17 cellular contexts compared by ENCODE assay signal in genomic region chr16:11075163-11075562, GRCh38.
A peak's percentile ranks its signal among the peaks of the same experiment; 100 is the strongest.
DNase-seq lines count a peak whose midpoint lies in the region; ATAC-seq and TF ChIP-seq lines count a peak whose summit lies in the region.
"Had no signal": no experiment of that assay in that cellular context is flagged by ENCODE, and none has a peak within 500 bp of the region (broad histone marks: within the 10 kb centered on the region; RNA-seq: fewer than 3 reads in every experiment).

No MANE protein-coding gene starts in this region.

- peaks cover 63% of the 10 kb centered on the region for H3K36me3 Mint-ChIP-seq in activated CD8-positive, alpha-beta T cell treated with anti-CD3 and anti-CD28 coated beads, Interleukin-2, amount 10 ng/mL, durations not matched to agents 7 days and 5 days (ENCODE audit: low read depth)
- H3K36me3 Mint-ChIP-seq in activated CD8-positive, alpha-beta T cell treated with anti-CD3 and anti-CD28 coated beads for 36 hours (ENCODE audit: low read depth), result peaks cover 29% of the 10 kb centered on the region
- peaks cover 47% of the 10 kb centered on the region for H3K36me3 Mint-ChIP-seq in activated T-helper 17 cell treated with anti-CD3 and anti-CD28 coated beads, Interleukin-2, amount 50 U/mL, for 72 hours (ENCODE audit: low read depth)
- no peaks in the 10 kb centered on the region for H3K36me3 Mint-ChIP-seq in nephron progenitor cell (ENCODE audit: low read depth)

- H3K27ac ChIP-seq in HEK293 (ENCODE audit: extremely low read depth, low read depth, low read length) (no peak overlapping the region), upper lobe of right lung (no peak overlapping the region)

- TF ChIP-seq CTCF in activated CD8-positive, alpha-beta T cell treated with anti-CD3 and anti-CD28 coated beads for 36 hours (IDR thresholded peaks at IDR 0.05), result no peak
- TF ChIP-seq CTCF in HEK293 (tag by site-specific recombination; IDR thresholded peaks at IDR 0.05) (no peak), nephron progenitor cell (IDR thresholded peaks at IDR 0.05) (no peak), upper lobe of right lung (IDR thresholded peaks at IDR 0.05) (no peak)

- no peak overlapping the region for H3K4me3 ChIP-seq in HEK293 (ENCODE audit: low read depth, low read length)
- no peak overlapping the region for H3K4me3 ChIP-seq in upper lobe of right lung
- H3K4me3 ChIP-seq: BLaER1 treated with 17β-estradiol and CSF1 and Interleukin-3, amounts not matched to agents 10 nM and 100 nM; GM12878 had no signal

- CTCF ChIA-PET in activated CD8-positive, alpha-beta T cell treated with anti-CD3 and anti-CD28 coated beads, Interleukin-2, amount 10 ng/mL, durations not matched to agents 7 days and 5 days (lab: Charles Lee), result interaction anchor here (0.8 to 3.0 kb wide), 8 partner anchors 13 to 149 kb away, joined by 3 to 10 read pairs (median 4); no protein-coding TSS in a partner anchor
- CTCF ChIA-PET in activated CD8-positive, alpha-beta T cell treated with anti-CD3 and anti-CD28 coated beads for 36 hours (lab: Charles Lee), result interaction anchor here (0.6 to 2.0 kb wide), 6 partner anchors 17 to 180 kb away, joined by 3 to 5 read pairs (median 4); partner anchors contain the start of gene SOCS1
- CTCF ChIA-PET in HEK293 (lab: Yijun Ruan, JAX), result interaction anchor here (0.7 kb wide), 1 partner anchor 283 kb away, joined by 5 read pairs; no protein-coding TSS in a partner anchor

- DNase-seq in activated CD8-positive, alpha-beta T cell treated with anti-CD3 and anti-CD28 coated beads, Interleukin-2, amount 10 ng/mL, durations not matched to agents 7 days and 5 days, result no peak
- no peak for DNase-seq in activated CD8-positive, alpha-beta T cell treated with anti-CD3 and anti-CD28 coated beads for 36 hours
- DNase-seq in nephron progenitor cell, result no peak
- no peak for DNase-seq in upper lobe of right lung
- DNase-seq: Calu3; CD8-positive, alpha-beta T cell; EL; KG1; NCI-H187; NCI-H510A treated with DMSO at 0.1 percent for 48 hours; SHP77 had no signal

- no peaks in the 10 kb centered on the region; a peak in 1 of 3 replicates for H3K36me3 ChIP-seq in HEK293 (ENCODE audit: control insufficient read depth in 2 of 2, insufficient read depth in 1 of 2, low read length in 2 of 2)
- H3K36me3 ChIP-seq in upper lobe of right lung, result peaks cover 24% of the 10 kb centered on the region

- intact Hi-C loops in activated CD8-positive, alpha-beta T cell treated with anti-CD3 and anti-CD28 coated beads for 36 hours (cut with micrococcal nuclease), result no loop called here
- intact Hi-C loops in upper lobe of right lung (cut with DNase I), result no loop called here

- H3K27me3 ChIP-seq in upper lobe of right lung, result no peaks in the 10 kb centered on the region
- H3K27me3 ChIP-seq: BLaER1 treated with 17β-estradiol and CSF1 and Interleukin-3, amounts not matched to agents 10 nM and 100 nM had no signal

- POLR2A ChIA-PET in activated CD8-positive, alpha-beta T cell treated with anti-CD3 and anti-CD28 coated beads, Interleukin-2, amount 10 ng/mL, durations not matched to agents 7 days and 5 days (lab: Charles Lee), result interaction anchor here (0.7 to 2.0 kb wide), 5 partner anchors 19 to 235 kb away, joined by 3 to 10 read pairs (median 4); no protein-coding TSS in a partner anchor
- POLR2A ChIA-PET in activated CD8-positive, alpha-beta T cell treated with anti-CD3 and anti-CD28 coated beads for 36 hours (lab: Charles Lee), result interaction anchor here (0.6 to 4.8 kb wide), 8 partner anchors 9 to 187 kb away, joined by 3 to 30 read pairs (median 3); partner anchors contain the start of gene SOCS1
- POLR2A ChIA-PET in HEK293 (lab: Yijun Ruan, JAX), result interaction anchor here (0.6 kb wide), 2 partner anchors 86 to 668 kb away, joined by 3 to 4 read pairs; partner anchors contain the start of gene TXNDC11

- no peak for ATAC-seq in activated CD8-positive, alpha-beta T cell treated with anti-CD3 and anti-CD28 coated beads, Interleukin-2, amount 10 ng/mL, durations not matched to agents 7 days and 5 days
- ATAC-seq in activated CD8-positive, alpha-beta T cell treated with anti-CD3 and anti-CD28 coated beads for 36 hours, result no peak
- ATAC-seq in activated T-helper 17 cell treated with anti-CD3 and anti-CD28 coated beads, Interleukin-2, amount 50 U/mL, for 72 hours (replicated peaks), result no peak
- ATAC-seq in upper lobe of right lung, result no peak
- no peak for ATAC-seq in GM19328 (IDR thresholded peaks at IDR 0.05; ENCODE audit: unreplicated experiment)
- ATAC-seq in GM18519 (IDR thresholded peaks at IDR 0.05; ENCODE audit: low FRiP score, unreplicated experiment), result no peak
- ATAC-seq: CD8-positive, alpha-beta T cell; GM12878 had no signal

- H3K27me3 Mint-ChIP-seq in activated CD8-positive, alpha-beta T cell treated with anti-CD3 and anti-CD28 coated beads, Interleukin-2, amount 10 ng/mL, durations not matched to agents 7 days and 5 days (ENCODE audit: low read depth), result no peaks in the 10 kb centered on the region
- H3K27me3 Mint-ChIP-seq in activated CD8-positive, alpha-beta T cell treated with anti-CD3 and anti-CD28 coated beads for 36 hours, result no peaks in the 10 kb centered on the region
- H3K27me3 Mint-ChIP-seq in activated T-helper 17 cell treated with anti-CD3 and anti-CD28 coated beads, Interleukin-2, amount 50 U/mL, for 72 hours, result no peaks in the 10 kb centered on the region
- no peaks in the 10 kb centered on the region for H3K27me3 Mint-ChIP-seq in nephron progenitor cell (ENCODE audit: low read depth, poor library complexity)

- H3K4me1 Mint-ChIP-seq in activated CD8-positive, alpha-beta T cell treated with anti-CD3 and anti-CD28 coated beads, Interleukin-2, amount 10 ng/mL, durations not matched to agents 7 days and 5 days (ENCODE audit: low read depth), result peaks cover 97% of the 10 kb centered on the region
- H3K4me1 Mint-ChIP-seq in activated CD8-positive, alpha-beta T cell treated with anti-CD3 and anti-CD28 coated beads for 36 hours (ENCODE audit: low read depth), result peaks cover 87% of the 10 kb centered on the region
- peaks cover 62% of the 10 kb centered on the region for H3K4me1 Mint-ChIP-seq in activated T-helper 17 cell treated with anti-CD3 and anti-CD28 coated beads, Interleukin-2, amount 50 U/mL, for 72 hours
- H3K4me1 Mint-ChIP-seq in nephron progenitor cell, result peaks cover 58% of the 10 kb centered on the region

- H3K27ac Mint-ChIP-seq in activated CD8-positive, alpha-beta T cell treated with anti-CD3 and anti-CD28 coated beads, Interleukin-2, amount 10 ng/mL, durations not matched to agents 7 days and 5 days, result peak overlapping the region; percentile 74
- no peak overlapping the region for H3K27ac Mint-ChIP-seq in activated CD8-positive, alpha-beta T cell treated with anti-CD3 and anti-CD28 coated beads for 36 hours
- H3K27ac Mint-ChIP-seq in activated T-helper 17 cell treated with anti-CD3 and anti-CD28 coated beads, Interleukin-2, amount 50 U/mL, for 72 hours, result peak overlapping the region; percentile 4
- peak overlapping the region; percentile 89 for H3K27ac Mint-ChIP-seq in nephron progenitor cell
- H3K27ac Mint-ChIP-seq: CD8-positive, alpha-beta T cell had no signal

- H3K9me3 Mint-ChIP-seq in activated CD8-positive, alpha-beta T cell treated with anti-CD3 and anti-CD28 coated beads, Interleukin-2, amount 10 ng/mL, durations not matched to agents 7 days and 5 days (ENCODE audit: insufficient read depth), result no peaks in the 10 kb centered on the region
- no peaks in the 10 kb centered on the region for H3K9me3 Mint-ChIP-seq in activated CD8-positive, alpha-beta T cell treated with anti-CD3 and anti-CD28 coated beads for 36 hours
- no peaks in the 10 kb centered on the region for H3K9me3 Mint-ChIP-seq in activated T-helper 17 cell treated with anti-CD3 and anti-CD28 coated beads, Interleukin-2, amount 50 U/mL, for 72 hours
- no peaks in the 10 kb centered on the region for H3K9me3 Mint-ChIP-seq in nephron progenitor cell
- H3K9me3 Mint-ChIP-seq: CD8-positive, alpha-beta T cell had no signal

- H3K4me1 ChIP-seq in HEK293 (ENCODE audit: control insufficient read depth, insufficient read depth, low read length), result no peaks in the 10 kb centered on the region
- peaks cover 10% of the 10 kb centered on the region for H3K4me1 ChIP-seq in upper lobe of right lung

- H3K9me3 ChIP-seq in HEK293 (ENCODE audit: control insufficient read depth, insufficient read depth, low read depth, low read length), result no peaks in the 10 kb centered on the region
- no peaks in the 10 kb centered on the region for H3K9me3 ChIP-seq in upper lobe of right lung
- H3K9me3 ChIP-seq: BLaER1 treated with 17β-estradiol and CSF1 and Interleukin-3, amounts not matched to agents 10 nM and 100 nM had no signal

- H3K4me3 Mint-ChIP-seq in activated CD8-positive, alpha-beta T cell treated with anti-CD3 and anti-CD28 coated beads, Interleukin-2, amount 10 ng/mL, durations not matched to agents 7 days and 5 days, result no peak overlapping the region
- H3K4me3 Mint-ChIP-seq in activated CD8-positive, alpha-beta T cell treated with anti-CD3 and anti-CD28 coated beads for 36 hours, result no peak overlapping the region
- no peak overlapping the region for H3K4me3 Mint-ChIP-seq in activated T-helper 17 cell treated with anti-CD3 and anti-CD28 coated beads, Interleukin-2, amount 50 U/mL, for 72 hours
- no peak overlapping the region for H3K4me3 Mint-ChIP-seq in nephron progenitor cell
- H3K4me3 Mint-ChIP-seq: CD8-positive, alpha-beta T cell had no signal

TF ChIP-seq in HEK293, 187 proteins besides CTCF, POLR2A, EP300 and RAD21:
- no peak for TF ChIP-seq ZNF621 (tag by site-specific recombination; IDR thresholded peaks at IDR 0.05)
- no peak for TF ChIP-seq BCL11B (tag by site-specific recombination; IDR thresholded peaks at IDR 0.05; ENCODE audit: low read depth)
- TF ChIP-seq ZNF157 (tag by site-specific recombination; IDR thresholded peaks at IDR 0.05), result no peak
- TF ChIP-seq ZNF837 (tag by site-specific recombination; IDR thresholded peaks at IDR 0.05), result no peak
- TF ChIP-seq ZSCAN4 (tag by site-specific recombination; IDR thresholded peaks at IDR 0.05), result peak; percentile 93
- TF ChIP-seq WT1 (tag by site-specific recombination; IDR thresholded peaks at IDR 0.05), result no peak
- TF ChIP-seq ZNF585B (tag by site-specific recombination; IDR thresholded peaks at IDR 0.05), result no peak
